Comparison of ENCODE assay signal across 25 cellular contexts in the genomic region with DNA sequence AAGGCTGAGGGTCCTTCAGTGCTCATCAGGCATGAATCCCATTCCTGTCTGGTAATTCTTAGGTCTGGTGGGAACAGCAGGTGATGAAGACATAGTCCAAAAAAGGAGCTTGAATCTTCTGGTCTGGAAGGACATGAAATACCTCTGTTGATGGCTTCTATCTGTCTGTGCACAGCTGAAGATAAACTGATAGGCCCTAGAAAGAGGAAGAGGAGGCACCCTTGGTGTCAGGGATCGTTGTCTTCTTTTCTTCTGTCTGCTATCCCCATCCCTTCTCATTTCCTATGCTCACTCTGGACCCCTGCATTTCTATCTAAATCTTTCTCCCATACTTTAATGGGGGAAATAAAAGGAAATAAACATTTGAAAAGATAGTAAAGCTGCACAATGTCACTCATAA.
"Had no signal": no experiment of that assay in that cellular context is flagged by ENCODE, and none has a peak within 500 bp of the region (broad histone marks: within the 10 kb centered on the region; RNA-seq: fewer than 3 reads in every experiment).

No MANE protein-coding gene starts in this region.

- H3K4me3 ChIP-seq: hepatocyte, lower lobe of right lung, right lobe of liver, stomach, suprapubic skin, tibial nerve had no signal

- H3K36me3 ChIP-seq: lower lobe of right lung, right lobe of liver, stomach, suprapubic skin, tibial nerve, WERI-Rb-1 had no signal

- H3K4me1 ChIP-seq: lower lobe of right lung, stomach, suprapubic skin had no signal

- DNase-seq: activated CD8-positive, alpha-beta memory T cell treated with anti-CD3 and anti-CD28 coated beads for 24 hours; activated CD8-positive, alpha-beta memory T cell treated with anti-CD3 and anti-CD28 coated beads, Interleukin-2, amount 50 U/mL, for 48 hours; activated naive CD4-positive, alpha-beta T cell treated with Interleukin-2 at 50 U/mL for 16 hours; activated naive CD8-positive, alpha-beta T cell treated with anti-CD3 and anti-CD28 coated beads for 36 hours; activated T-cell treated with anti-CD3 and anti-CD28 coated beads, Interleukin-2, amount 50 U/mL, for 4 hours; central memory CD4-positive, alpha-beta T cell; effector memory CD8-positive, alpha-beta T cell; foreskin melanocyte; immature natural killer cell; lower lobe of right lung; naive thymus-derived CD4-positive, alpha-beta T cell; occipital lobe; posterior cingulate gyrus; right lobe of liver; small intestine; stimulated activated CD4-positive, alpha-beta T cell treated with anti-CD3 and anti-CD28 coated beads, Interleukin-2, amount 100 ng/mL, for 24 hours; stomach; WERI-Rb-1 had no signal

- H3K9me3 ChIP-seq: lower lobe of right lung, right lobe of liver, stomach, suprapubic skin, tibial nerve had no signal

- H3K9me3 Mint-ChIP-seq: effector memory CD8-positive, alpha-beta T cell; immature natural killer cell; neural crest cell; stimulated activated memory B cell treated with anti-CD40 and anti-IgM and Interleukin-4, amounts not matched to agents 10 μg/mL and 1 μg/mL and 100 μg/mL, for 72 hours had no signal

- H3K27me3 Mint-ChIP-seq: activated naive CD8-positive, alpha-beta T cell treated with anti-CD3 and anti-CD28 coated beads for 36 hours; effector memory CD8-positive, alpha-beta T cell; naive thymus-derived CD4-positive, alpha-beta T cell; stimulated activated memory B cell treated with anti-CD40 and anti-IgM and Interleukin-4, amounts not matched to agents 10 μg/mL and 1 μg/mL and 100 μg/mL, for 72 hours had no signal

- H3K27ac Mint-ChIP-seq: activated naive CD8-positive, alpha-beta T cell treated with anti-CD3 and anti-CD28 coated beads for 36 hours had no signal

- H3K4me3 Mint-ChIP-seq: activated naive CD8-positive, alpha-beta T cell treated with anti-CD3 and anti-CD28 coated beads for 36 hours; activated T-cell treated with anti-CD3 and anti-CD28 coated beads, Interleukin-2, amount 50 U/mL, for 4 hours; effector memory CD8-positive, alpha-beta T cell; immature natural killer cell; naive thymus-derived CD4-positive, alpha-beta T cell; neural crest cell; stimulated activated memory B cell treated with anti-CD40 and anti-IgM and Interleukin-4, amounts not matched to agents 10 μg/mL and 1 μg/mL and 100 μg/mL, for 72 hours had no signal

- H3K4me1 Mint-ChIP-seq: immature natural killer cell; stimulated activated memory B cell treated with anti-CD40 and anti-IgM and Interleukin-4, amounts not matched to agents 10 μg/mL and 1 μg/mL and 100 μg/mL, for 72 hours had no signal

- H3K27ac ChIP-seq: hepatocyte, lower lobe of right lung, right lobe of liver, stomach, suprapubic skin, tibial nerve, WERI-Rb-1 had no signal

- H3K27me3 ChIP-seq: hepatocyte, right lobe of liver, stomach, suprapubic skin, tibial nerve had no signal

- ATAC-seq: activated T-cell treated with anti-CD3 and anti-CD28 coated beads, Interleukin-2, amount 50 U/mL, for 4 hours; effector memory CD8-positive, alpha-beta T cell; esophagus mucosa; left lobe of liver; lower lobe of right lung; naive thymus-derived CD4-positive, alpha-beta T cell; right lobe of liver; stimulated activated memory B cell treated with anti-CD40 and anti-IgM and Interleukin-4, amounts not matched to agents 10 μg/mL and 1 μg/mL and 100 μg/mL, for 72 hours had no signal
